Comparison of ENCODE assay signal across 14 cellular contexts in the genomic region with DNA sequence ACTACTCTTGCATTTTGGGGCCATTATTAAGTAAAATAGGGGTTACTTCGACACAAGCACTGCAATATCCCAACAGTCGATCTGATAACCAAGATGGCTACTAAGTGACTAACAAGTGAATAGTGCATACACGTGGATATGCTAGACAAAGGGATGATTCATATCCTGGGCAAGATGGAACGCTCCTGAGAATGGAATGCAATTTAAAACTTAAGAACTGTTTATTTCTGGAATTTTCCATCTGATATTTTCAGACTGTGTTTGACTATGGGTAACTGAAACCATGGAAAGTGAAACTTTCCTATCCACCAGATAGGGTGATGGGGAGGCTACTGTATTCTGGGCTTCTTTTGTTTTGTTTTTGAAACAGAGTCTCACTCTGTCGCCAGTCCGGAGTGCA.
DNase-seq lines count a peak whose midpoint lies in the region; ATAC-seq and TF ChIP-seq lines count a peak whose summit lies in the region.
"Had no signal": no experiment of that assay in that cellular context is flagged by ENCODE, and none has a peak within 500 bp of the region (broad histone marks: within the 10 kb centered on the region; RNA-seq: fewer than 3 reads in every experiment).

No MANE protein-coding gene starts in this region.

- H3K36me3 ChIP-seq in GM23248 (ENCODE audit: low read depth) (no peaks in the 10 kb centered on the region), SK-N-SH (replicated peaks in 1 of 2; ENCODE audit: control insufficient read depth in 1 of 2, insufficient read depth in 2 of 2, low read length in 1 of 2) (peaks cover 0 to 4% of the 10 kb centered on the region in 2 experiments)
- H3K36me3 ChIP-seq: adrenal gland had no signal

- H4K20me1 ChIP-seq in GM23248 (ENCODE audit: insufficient read depth) (no peaks in the 10 kb centered on the region), SK-N-SH (ENCODE audit: insufficient read depth) (no peaks in the 10 kb centered on the region)

- peak overlapping the region; percentile 47 for H2AFZ ChIP-seq in GM23248
- peak overlapping the region; percentile 23; the same call in 1 of the 2 replicates for H2AFZ ChIP-seq in SK-N-SH (ENCODE audit: low read depth)

- H3K9me3 ChIP-seq in GM23248 (ENCODE audit: low read depth): no peaks in the 10 kb centered on the region
- no peaks in the 10 kb centered on the region for H3K9me3 ChIP-seq in SK-N-SH
- H3K9me3 ChIP-seq: adrenal gland, heart left ventricle, mucosa of descending colon had no signal

- peaks cover 17% of the 10 kb centered on the region for H3F3A ChIP-seq in GM23248 (ENCODE audit: insufficient read depth)
- H3F3A ChIP-seq in SK-N-SH (replicated peaks; ENCODE audit: insufficient read depth): peaks cover 10% of the 10 kb centered on the region

- CTCF ChIA-PET in SK-N-SH (lab: Yijun Ruan, JAX): interaction anchor here (1.0 kb wide), 1 partner anchor 10 kb away, joined by 4 read pairs; no protein-coding TSS in a partner anchor

- TF ChIP-seq RAD21 in SK-N-SH (IDR thresholded peaks at IDR 0.05; ENCODE audit: low read length): no peak

- DNase-seq in GM23248 (peak; percentile 92), SK-N-SH (no peak), fibroblast of gingiva (ENCODE audit: low read depth) (peak; percentile 83), retinal pigment epithelial cell (ENCODE audit: low read depth) (peak; percentile 46)
- DNase-seq: activated CD4-positive, alpha-beta T cell treated with anti-CD3 and anti-CD28 coated beads, Interleukin-2, amount 50 U/mL, for 48 hours; adrenal gland; heart left ventricle; mucosa of descending colon; NCI-H345 had no signal

- in situ Hi-C loops in GM23248 (cut with MboI): no loop called here

- peak overlapping the region; percentile 34; the same call in 1 of the 2 replicates for H3K9ac ChIP-seq in GM23248
- peak overlapping the region; percentile 24; the same call in 1 of the 2 replicates for H3K9ac ChIP-seq in SK-N-SH

- TF ChIP-seq EP300 in SK-N-SH (IDR thresholded peaks at IDR 0.05; ENCODE audit: borderline replicate concordance in 1 of 2, low read depth in 1 of 2, low read length in 1 of 2): peak in 1 of 2 experiments; percentile 40; a peak in 1 of 4 replicates

- H3K4me1 ChIP-seq in GM23248 (ENCODE audit: insufficient read depth) (peaks cover 14% of the 10 kb centered on the region), SK-N-SH (ENCODE audit: control insufficient read depth in 1 of 2, insufficient read depth in 2 of 2, low read depth in 1 of 2, low read length in 1 of 2) (no peaks in the 10 kb centered on the region)

- H3K79me2 ChIP-seq in GM23248 (ENCODE audit: insufficient read depth) (peaks cover 63% of the 10 kb centered on the region), SK-N-SH (ENCODE audit: insufficient read depth) (peaks cover 25% of the 10 kb centered on the region; the same call in 1 of the 2 replicates)

- POLR2A ChIA-PET in SK-N-SH (lab: Yijun Ruan, JAX): no interaction called here

- ATAC-seq in HG02884 (IDR thresholded peaks at IDR 0.05; ENCODE audit: unreplicated experiment) (no peak), HG03565 (IDR thresholded peaks at IDR 0.05; ENCODE audit: unreplicated experiment) (no peak), HG03378 (IDR thresholded peaks at IDR 0.05; ENCODE audit: unreplicated experiment) (no peak), HG03135 (IDR thresholded peaks at IDR 0.05; ENCODE audit: unreplicated experiment) (no peak)
- ATAC-seq: mucosa of descending colon had no signal

- H3K27me3 ChIP-seq in GM23248 (replicated peaks; ENCODE audit: insufficient read depth) (no peaks in the 10 kb centered on the region), SK-N-SH (ENCODE audit: insufficient read depth) (no peaks in the 10 kb centered on the region)
- H3K27me3 ChIP-seq: adrenal gland, heart left ventricle had no signal

- H3K9me2 ChIP-seq in GM23248 (ENCODE audit: insufficient read depth) (no peaks in the 10 kb centered on the region), SK-N-SH (no peaks in the 10 kb centered on the region)

- 47 to 48% methylated on average over 6 of the region's 6 CpGs for WGBS in GM23248 (ENCODE audit: low coverage in 1 of 2, low lambda C conversion rate in 2 of 2, missing lambda C conversion rate in 2 of 2), 2 experiments
- WGBS in SK-N-SH (ENCODE audit: low lambda C conversion rate): 52% methylated on average over 6 of the region's 6 CpGs

- 0 out of 2 replicates have a peak overlapping the region, but pooled peaks have one; percentile 12 for H3K4me3 ChIP-seq in GM23248
- no peak overlapping the region for H3K4me3 ChIP-seq in SK-N-SH (ENCODE audit: low read depth in 2 of 2, low read length in 1 of 2)
- H3K4me3 ChIP-seq in retinal pigment epithelial cell (ENCODE audit: low read length): no peak overlapping the region
- H3K4me3 ChIP-seq: adrenal gland, heart left ventricle, mucosa of descending colon, SK-N-MC had no signal

- H3K4me2 ChIP-seq in GM23248 (ENCODE audit: unreplicated experiment): no peak overlapping the region
- H3K4me2 ChIP-seq in SK-N-SH: no peak overlapping the region

- no peak for TF ChIP-seq CTCF in SK-N-SH (IDR thresholded peaks at IDR 0.05)
- no peak for TF ChIP-seq CTCF in retinal pigment epithelial cell (conservative IDR thresholded peaks at IDR 0.05; ENCODE audit: low read depth, low read length)

- peak overlapping the region; percentile 87 for H3K27ac ChIP-seq in GM23248
- H3K27ac ChIP-seq in SK-N-SH (ENCODE audit: low read depth in 2 of 2, low read length in 1 of 2): peak overlapping the region in 1 of 2 experiments; percentile 93; a peak in 2 of 4 replicates
- H3K27ac ChIP-seq: SK-N-MC had no signal

TF ChIP-seq in SK-N-SH, 30 proteins besides CTCF, POLR2A, EP300 and RAD21:
- TF ChIP-seq CHD2 (IDR thresholded peaks at IDR 0.05; ENCODE audit: low read length, partially characterized antibody) (no peak), JUND (IDR thresholded peaks at IDR 0.05) (peak; percentile 74), POLR2AphosphoS5 (IDR thresholded peaks at IDR 0.05; ENCODE audit: low read depth, low read length) (no peak; the same call in 1 of the 2 replicates), FOSL2 (IDR thresholded peaks at IDR 0.05; ENCODE audit: borderline replicate concordance, low read depth) (peak; percentile 83), TCF12 (IDR thresholded peaks at IDR 0.05) (peak; percentile 46), YY1 (IDR thresholded peaks at IDR 0.05; ENCODE audit: low read depth) (peak; percentile 84)
- TF ChIP-seq, protein P1, sequence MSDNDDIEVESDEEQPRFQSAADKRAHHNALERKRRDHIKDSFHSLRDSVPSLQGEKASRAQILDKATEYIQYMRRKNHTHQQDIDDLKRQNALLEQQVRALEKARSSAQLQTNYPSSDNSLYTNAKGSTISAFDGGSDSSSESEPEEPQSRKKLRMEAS (IDR thresholded peaks at IDR 0.05; ENCODE audit: low read depth): peak; percentile 98
